In the genomic region with DNA sequence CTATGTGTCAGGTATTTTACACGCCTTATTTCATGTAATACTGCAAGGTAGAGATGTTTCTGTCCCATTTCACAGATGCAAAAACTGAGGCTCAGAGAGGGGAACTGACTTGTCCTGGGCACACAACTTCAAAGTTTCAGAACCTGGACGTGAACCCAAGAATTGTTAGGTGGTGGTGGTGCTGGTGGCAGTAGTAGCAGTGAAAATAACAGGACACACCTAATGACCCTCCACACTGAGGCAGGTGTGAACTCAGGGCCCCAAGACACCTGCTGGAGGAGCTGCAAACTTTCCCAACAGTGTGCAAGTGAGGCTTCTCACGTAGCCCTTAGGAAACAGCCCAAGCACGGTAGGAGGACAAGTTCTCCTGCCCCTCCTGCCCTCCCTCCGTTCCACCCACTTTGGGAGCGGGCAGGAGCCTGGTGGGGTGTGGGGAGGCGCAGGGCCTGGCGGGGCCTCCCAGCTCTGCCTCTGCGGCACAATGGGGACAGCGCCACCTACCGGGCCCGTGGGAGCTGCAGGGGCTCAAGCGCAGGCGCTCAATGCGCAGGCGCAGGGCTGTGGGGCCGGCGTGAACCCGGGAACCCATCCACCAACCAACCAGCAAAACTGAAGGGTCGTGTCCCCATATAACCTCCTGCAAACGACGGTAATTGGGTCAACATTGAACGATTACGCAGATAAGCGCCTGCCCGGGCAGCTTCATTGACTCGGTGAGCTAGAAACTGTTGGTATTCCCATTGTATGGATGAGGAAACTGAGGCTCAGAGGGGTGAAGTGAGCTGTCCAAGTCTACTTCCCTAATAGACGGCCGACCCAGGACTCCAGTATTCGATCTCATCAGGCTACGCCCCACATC, we compare ENCODE assay signal across 8 cellular contexts. TPM values are rescaled to one million over a fixed set of nuclear protein-coding genes. Genes with fewer than 3 reads are reported as not detected.
DNase-seq lines count a peak whose midpoint lies in the region; ATAC-seq and TF ChIP-seq lines count a peak whose summit lies in the region.

No MANE protein-coding gene starts in this region.

- H3K4me3 Mint-ChIP-seq in HFFc6 = no peak overlapping the region; the same call in 1 of the 2 replicates

- H3K9me3 Mint-ChIP-seq in HFFc6 = no peaks in the 10 kb centered on the region

- peaks cover 2% of the 10 kb centered on the region; the same call in 1 of the 2 replicates for H3K27me3 Mint-ChIP-seq in HFFc6 (ENCODE audit: insufficient read depth)

- TF ChIP-seq CTCF in GM06990 (IDR thresholded peaks at IDR 0.05; ENCODE audit: insufficient read depth, low read length, poor library complexity, severe bottlenecking) (peak; percentile 99), HFFc6 (IDR thresholded peaks at IDR 0.05) (peak; percentile 100), right atrium auricular region (IDR thresholded peaks at IDR 0.05) (peak; percentile 96 to 99)

- H3K36me3 Mint-ChIP-seq in HFFc6 (ENCODE audit: low read depth) = no peaks in the 10 kb centered on the region

- H3K9ac ChIP-seq in adipocyte (ENCODE audit: low read length) = peak overlapping the region; percentile 80

- H3K4me1 ChIP-seq in adipocyte (ENCODE audit: control insufficient read depth, insufficient read depth, low read length) = no peaks in the 10 kb centered on the region
- peaks cover 0 to 6% of the 10 kb centered on the region in 2 donors for H3K4me1 ChIP-seq in right atrium auricular region

- H3K36me3 ChIP-seq in GM06990 (ENCODE audit: control insufficient read depth, insufficient read depth, low read length) (no peaks in the 10 kb centered on the region), adipocyte (ENCODE audit: control insufficient read depth, insufficient read depth, low read length, severe bottlenecking) (no peaks in the 10 kb centered on the region), right atrium auricular region (no peaks in the 10 kb centered on the region)

- H3K4me3 ChIP-seq in GM06990 (replicated peaks; ENCODE audit: low read depth, low read length) (peak overlapping the region; percentile 27), adipocyte (ENCODE audit: low read length) (peak overlapping the region; percentile 74), right atrium auricular region (peak overlapping the region in 1 of 2 donors; percentile 35)

- H3K27me3 ChIP-seq in GM06990 (replicated peaks; ENCODE audit: control insufficient read depth, insufficient read depth, low read length) = no peaks in the 10 kb centered on the region
- H3K27me3 ChIP-seq in adipocyte (replicated peaks; ENCODE audit: control insufficient read depth, insufficient read depth, low read length) = no peaks in the 10 kb centered on the region
- no peaks in the 10 kb centered on the region for H3K27me3 ChIP-seq in right atrium auricular region

- no peak overlapping the region for H3K27ac Mint-ChIP-seq in HFFc6

- no peak overlapping the region for H3K27ac ChIP-seq in right atrium auricular region

- H3K9me3 ChIP-seq in adipocyte (ENCODE audit: control insufficient read depth, low read length) (no peaks in the 10 kb centered on the region), right atrium auricular region (no peaks in the 10 kb centered on the region)

- no peak for ATAC-seq in GM19455 (IDR thresholded peaks at IDR 0.05; ENCODE audit: unreplicated experiment)

- peaks cover 15% of the 10 kb centered on the region for H3K4me1 Mint-ChIP-seq in HFFc6 (ENCODE audit: low read depth)

- DNase-seq in GM06990 (ENCODE audit: extremely low read depth, insufficient read length) = peak; percentile 87
- peak; percentile 64 for DNase-seq in HFFc6
- peak; percentile 56 for DNase-seq in NCI-H1105 (lab: John Stamatoyannopoulos, UW)
- DNase-seq in SW480 (ENCODE audit: low spot score) = peak; percentile 64
- DNase-seq in adipocyte (ENCODE audit: low read depth) = peak; percentile 93
- DNase-seq in right atrium auricular region (ENCODE audit: low spot score) = peak; percentile 81
- peak; percentile 45 for DNase-seq in renal cortical epithelial cell (ENCODE audit: low read depth)

RNA-seq across cellular contexts. Expression of a gene that starts 12.0 kb away (rescaled TPM):
- 1 to 10 TPM; 1.6 to 2.5 (median 1.9) TPM for total RNA-seq in HFFc6 (2021; fragmentation: NEBNext Ultra II Directional; extraction: Animal tissue kit (Norgen Biotek cat#: 25700))
- under 1 TPM; 0.59 to 0.90 TPM for total RNA-seq in right atrium auricular region
- total RNA-seq in renal cortical epithelial cell = 0.69 and 5.3 TPM in 2 replicates

RNA-seq across cellular contexts. Expression of a gene that starts 35.1 kb away (rescaled TPM):
- 10 to 100 TPM; 77.4 to 87.9 (median 82.0) TPM for total RNA-seq in HFFc6 (2021; fragmentation: NEBNext Ultra II Directional; extraction: Animal tissue kit (Norgen Biotek cat#: 25700))
- total RNA-seq in right atrium auricular region (10 to 100 TPM; 29.0 to 43.2 TPM), renal cortical epithelial cell (45.4 and 57.3 TPM in 2 replicates)

RNA-seq across cellular contexts. Expression of a gene that starts 54.9 kb away (rescaled TPM):
- total RNA-seq in HFFc6 (2021; fragmentation: NEBNext Ultra II Directional; extraction: Animal tissue kit (Norgen Biotek cat#: 25700)) = 10 to 100 TPM; 15.0 to 21.0 (median 18.2) TPM
- total RNA-seq in right atrium auricular region (1 to 10 TPM; 6.4 to 9.4 TPM), renal cortical epithelial cell (3.6 and 13.3 TPM in 2 replicates)
